In the genomic region with DNA sequence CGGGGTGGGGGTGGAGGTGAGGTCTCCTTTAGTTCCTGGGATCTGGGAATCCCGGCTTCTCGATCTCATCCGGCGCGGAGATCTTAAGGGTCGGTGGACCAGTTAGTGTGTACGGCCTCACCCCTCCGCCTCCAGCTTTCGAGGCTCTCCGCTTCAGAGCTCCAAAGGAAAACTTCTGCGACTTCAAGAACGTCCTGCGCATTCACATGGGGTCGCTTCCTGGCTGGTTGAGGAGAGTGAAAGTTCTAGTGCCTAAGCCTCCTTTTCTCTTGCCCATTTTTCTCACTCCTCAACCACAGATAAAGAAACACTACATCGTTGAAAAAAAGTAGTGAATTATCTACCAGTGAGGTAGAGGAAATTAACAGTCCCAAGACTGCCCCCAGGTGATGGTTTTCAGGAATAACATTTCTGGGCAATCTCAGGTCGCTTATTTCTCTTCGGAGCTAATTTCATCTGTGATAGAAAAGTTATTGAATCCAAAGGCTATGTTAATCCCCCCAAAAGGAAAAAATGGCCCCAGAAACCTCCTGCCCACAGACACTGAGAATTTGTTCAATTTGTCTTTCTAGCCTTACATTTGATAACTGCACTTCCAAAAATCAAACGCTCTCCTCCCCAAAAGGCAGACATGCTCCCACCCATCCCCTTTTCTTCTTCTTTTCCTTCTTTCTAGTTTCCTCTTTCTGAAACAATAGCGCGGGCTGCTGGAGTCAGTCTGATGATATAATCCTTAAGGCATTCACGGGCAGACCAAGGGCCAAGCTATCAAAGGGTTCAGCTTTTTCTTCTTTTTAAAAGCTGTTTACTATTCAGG, we compare ENCODE assay signal across 8 cellular contexts. TPM values are rescaled to one million over a fixed set of nuclear protein-coding genes. Genes with fewer than 3 reads are reported as not detected.
A peak's percentile ranks its signal among the peaks of the same experiment; 100 is the strongest.
DNase-seq lines count a peak whose midpoint lies in the region; ATAC-seq, FAIRE-seq and TF ChIP-seq lines count a peak whose summit lies in the region.

No MANE protein-coding gene starts in this region.

- no peak overlapping the region for H3K14ac ChIP-seq in H1 (ENCODE audit: insufficient read length)

- no peak for TF ChIP-seq POLR2A in H1 (IDR thresholded peaks at IDR 0.05; ENCODE audit: control extremely low read depth in 1 of 2, low read depth in 2 of 2, low read length in 2 of 2)

- POLR2A ChIA-PET in H1 (lab: Charles Lee; ENCODE audit: partially characterized antibody): interaction anchor here (0.7 to 0.9 kb wide), 3 partner anchors 23 to 49 kb away, joined by 3 to 4 read pairs (median 3); no protein-coding TSS in a partner anchor

- H4K20me1 ChIP-seq in H1 (replicated peaks in 1 of 2; ENCODE audit: control insufficient read depth in 1 of 2, insufficient read depth in 2 of 2, low read length in 2 of 2): peaks cover 0 to 7% of the 10 kb centered on the region in 2 experiments

- H3K27me3 Mint-ChIP-seq in CD14-positive monocyte (ENCODE audit: low read depth in 3 of 3): peaks cover 64 to 83% (median 76%) of the 10 kb centered on the region in 3 donors
- peaks cover 95% of the 10 kb centered on the region for H3K27me3 Mint-ChIP-seq in mesothelial cell of epicardium (ENCODE audit: low read depth)

- peak overlapping the region; percentile 59 to 89 for H3K4me3 Mint-ChIP-seq in CD14-positive monocyte
- H3K4me3 Mint-ChIP-seq in mesothelial cell of epicardium: peak overlapping the region; percentile 36

- no peak overlapping the region for H2BK120ac ChIP-seq in H1 (replicated peaks; ENCODE audit: low read depth, low read length)

- H3K27ac Mint-ChIP-seq in CD14-positive monocyte: no peak overlapping the region
- peak overlapping the region; percentile 31 for H3K27ac Mint-ChIP-seq in mesothelial cell of epicardium

- no peak for TF ChIP-seq EP300 in H1 (IDR thresholded peaks at IDR 0.05; ENCODE audit: borderline replicate concordance in 1 of 2, low read depth in 2 of 2, low read length in 2 of 2)

- H3K4me1 Mint-ChIP-seq in CD14-positive monocyte: peaks cover 14% of the 10 kb centered on the region
- peaks cover 13% of the 10 kb centered on the region for H3K4me1 Mint-ChIP-seq in mesothelial cell of epicardium

- no peak overlapping the region for H2AK5ac ChIP-seq in H1 (ENCODE audit: low read depth, low read length)

- peak; percentile 65 for ATAC-seq in GM18858 (IDR thresholded peaks at IDR 0.05; ENCODE audit: unreplicated experiment)
- ATAC-seq in HG03135 (IDR thresholded peaks at IDR 0.05; ENCODE audit: unreplicated experiment): no peak

- no peaks in the 10 kb centered on the region for H3K79me2 ChIP-seq in H1 (ENCODE audit: control insufficient read depth in 1 of 2, insufficient read depth in 2 of 2, low read length in 2 of 2)

- H4K8ac ChIP-seq in H1 (ENCODE audit: extremely low read depth, insufficient read depth, low read length): no peak overlapping the region

- intact Hi-C loops in CD14-positive monocyte (cut with micrococcal nuclease): no loop called here

- H3K27ac ChIP-seq in SJCRH30: peak overlapping the region; percentile 76
- no peak overlapping the region for H3K27ac ChIP-seq in H1 (ENCODE audit: low read depth, low read length)
- no peak overlapping the region for H3K27ac ChIP-seq in urinary bladder (ENCODE audit: low read depth)

- H3K4me1 ChIP-seq in SJCRH30 (peaks cover 11% of the 10 kb centered on the region), H1 (replicated peaks in 1 of 4; ENCODE audit: control insufficient read depth in 3 of 4, insufficient read depth in 4 of 4, low read length in 3 of 4) (peaks cover 0 to 16% (median 9%) of the 10 kb centered on the region in 4 experiments; a peak in 6 of 7 replicates), urinary bladder (ENCODE audit: insufficient read depth) (peaks cover 5% of the 10 kb centered on the region)

- H2BK5ac ChIP-seq in H1 (ENCODE audit: low read depth, low read length): no peak overlapping the region

- peak overlapping the region; percentile 53 to 82 for H3K4me2 ChIP-seq in H1 (ENCODE audit: insufficient read depth in 1 of 2, low read depth in 2 of 2, low read length in 2 of 2)

- H3K9me3 Mint-ChIP-seq in CD14-positive monocyte (peaks cover 0 to 25% (median 14%) of the 10 kb centered on the region in 7 donors), mesothelial cell of epicardium (no peaks in the 10 kb centered on the region)

- peaks cover 2% of the 10 kb centered on the region; the same call in 1 of the 2 replicates for H3K23me2 ChIP-seq in H1 (ENCODE audit: low read depth, low read length)

- H3K23ac ChIP-seq in H1 (ENCODE audit: insufficient read length): no peak overlapping the region

- H3K56ac ChIP-seq in H1 (replicated peaks; ENCODE audit: insufficient read length, low read depth, low read length): no peak overlapping the region

- H4K91ac ChIP-seq in H1 (replicated peaks; ENCODE audit: insufficient read length, low read length): no peak overlapping the region

- no peak overlapping the region for H2BK15ac ChIP-seq in H1 (ENCODE audit: low read length)

- 6% methylated on average over 22 of the region's 22 CpGs; no CpG with 5 or more reads in 1 of the 2 experiments for WGBS in H1 (ENCODE audit: extremely low coverage in 1 of 2, insufficient coverage in 1 of 2, insufficient read length in 1 of 2, insufficient replicate concordance in 2 of 2, low coverage in 1 of 2, low lambda C conversion rate in 2 of 2, missing lambda C conversion rate in 1 of 2), 2 experiments
- 4% methylated on average over 22 of the region's 22 CpGs for WGBS in urinary bladder

- H3K9me3 ChIP-seq in SJCRH30 (replicated peaks): no peaks in the 10 kb centered on the region
- no peaks in the 10 kb centered on the region for H3K9me3 ChIP-seq in H1 (ENCODE audit: insufficient read depth in 2 of 2, low read depth in 1 of 2, low read length in 1 of 2)

- CTCF ChIA-PET in H1 (lab: Charles Lee; ENCODE audit: partially characterized antibody): interaction anchor here (0.6 to 3.2 kb wide), 49 partner anchors 8 to 991 kb away, joined by 3 to 24 read pairs (median 4); a partner anchor contains a TSS

- H3K4me3 ChIP-seq in SJCRH30 (peak overlapping the region; percentile 40), H1 (ENCODE audit: extremely low read depth in 1 of 4, insufficient read depth in 2 of 4, low read depth in 3 of 4, low read length in 4 of 4) (peak overlapping the region; percentile 10 to 57 (median 25); a peak in 6 of 8 replicates), urinary bladder (ENCODE audit: low read depth, low read length) (peak overlapping the region; percentile 33)

- TF ChIP-seq RAD21 in H1 (IDR thresholded peaks at IDR 0.05 in 1 of 2, conservative IDR thresholded peaks at IDR 0.05 in 1 of 2; ENCODE audit: low read depth in 2 of 2, low read length in 2 of 2): peak; percentile 72 to 74

- no peak overlapping the region for H2BK12ac ChIP-seq in H1 (ENCODE audit: low read depth, low read length)

- H2AFZ ChIP-seq in H1 (ENCODE audit: low read length): no peak overlapping the region

- peak overlapping the region; percentile 21; the same call in 1 of the 2 replicates for H3K18ac ChIP-seq in H1 (ENCODE audit: extremely low read depth, low read length)

- H3K4ac ChIP-seq in H1 (replicated peaks; ENCODE audit: insufficient read length, low read depth, low read length): no peak overlapping the region

- H4K5ac ChIP-seq in H1 (ENCODE audit: insufficient read length, low read depth, low read length): no peak overlapping the region

- H3K36me3 Mint-ChIP-seq in CD14-positive monocyte (peaks cover 5% of the 10 kb centered on the region in 2 donors), mesothelial cell of epicardium (no peaks in the 10 kb centered on the region)

- TF ChIP-seq CTCF in CD14-positive monocyte (IDR thresholded peaks at IDR 0.05) (peak; percentile 51), H1 (IDR thresholded peaks at IDR 0.05; ENCODE audit: control extremely low read depth in 1 of 3, insufficient read depth in 1 of 3, low read depth in 1 of 3, low read length in 3 of 3) (peak in 2 of 3 experiments; percentile 24 to 67; a peak in 2 of 4 replicates), mesothelial cell of epicardium (IDR thresholded peaks at IDR 0.05; ENCODE audit: unreplicated experiment) (peak; percentile 57)

- peak overlapping the region; percentile 76; the same call in 1 of the 2 replicates for H2BK20ac ChIP-seq in H1 (ENCODE audit: low read length)

- no peaks in the 10 kb centered on the region for H3K79me1 ChIP-seq in H1 (ENCODE audit: low read depth, low read length)

- H3K27me3 ChIP-seq in SJCRH30: no peaks in the 10 kb centered on the region
- H3K27me3 ChIP-seq in H1 (replicated peaks in 1 of 4; ENCODE audit: control insufficient read depth in 3 of 4, extremely low read depth in 1 of 4, insufficient read depth in 3 of 4, low read length in 3 of 4): peaks cover 47 to 61% (median 54%) of the 10 kb centered on the region in 4 experiments

- FAIRE-seq in H1 (lab: Jason Lieb, UNC): peak; percentile 68

- DNase-seq in CD14-positive monocyte (ENCODE audit: low spot score): no peak
- peak; percentile 61 for DNase-seq in HuH-7.5 (ENCODE audit: low spot score)
- DNase-seq in SJCRH30: peak; percentile 67 to 88
- DNase-seq in H1 (ENCODE audit: low read depth in 1 of 2, low spot score in 2 of 2): peak in 1 of 2 experiments; percentile 63
- no peak for DNase-seq in mesothelial cell of epicardium (ENCODE audit: low spot score in 2 of 2, unreplicated experiment in 2 of 2)

- H3K36me3 ChIP-seq in SJCRH30: no peaks in the 10 kb centered on the region
- peaks cover 0 to 5% (median 0%) of the 10 kb centered on the region in 4 experiments; a peak in 1 of 8 replicates for H3K36me3 ChIP-seq in H1 (ENCODE audit: control insufficient read depth in 2 of 4, insufficient read depth in 4 of 4, low read length in 3 of 4)
- no peaks in the 10 kb centered on the region for H3K36me3 ChIP-seq in urinary bladder (ENCODE audit: insufficient read depth)

- H3K9ac ChIP-seq in H1 (replicated peaks in 1 of 4; ENCODE audit: extremely low read depth in 1 of 4, low read depth in 3 of 4, low read length in 3 of 4): no peak overlapping the region

TF ChIP-seq in H1, 55 proteins besides CTCF, POLR2A, EP300 and RAD21:
- TF ChIP-seq PHF8 (conservative IDR thresholded peaks at IDR 0.05; ENCODE audit: low read depth, low read length) (no peak), KDM4A (IDR thresholded peaks at IDR 0.05; ENCODE audit: low read depth, low read length, severe bottlenecking) (peak; percentile 19)

RNA-seq across cellular contexts. Expression of a gene that starts 20.5 kb away (rescaled TPM):
- polyA plus RNA-seq in CD14-positive monocyte: not detected
- total RNA-seq in SJCRH30 (2014; rRNA removed; shearing (Covaris generic)): 58.0 and 63.1 TPM in 2 replicates
- 0.24 and 0.42 TPM in 2 replicates for total RNA-seq in H1 (2021; fragmentation: NEBNext Ultra II Directional; extraction: Animal tissue kit (Norgen Biotek cat#: 25700))
- 0.09 and 0.14 TPM in 2 replicates for polyA plus RNA-seq in H1 (2011; rRNA removed)
- polyA plus RNA-seq in H1 (2011; cell fraction: cytosol; rRNA removed): 0.14 TPM
- 0.19 TPM for polyA plus RNA-seq in H1 (2011; cell fraction: nucleus; rRNA removed)
- polyA plus RNA-seq in H1 (2012, experiment 1 of 2): 0.04 to 0.13 TPM (median 0.10 TPM) in 3 of 4 replicates, not detected in the other
- polyA plus RNA-seq in H1 (2012, experiment 2 of 2): not detected
- 0.12 TPM for polyA plus RNA-seq in H1 (2013, experiment 1 of 2)
- polyA plus RNA-seq in H1 (2013, experiment 2 of 2): 0.11 TPM
- polyA minus RNA-seq in H1 (2011; rRNA and poly(A)+ RNA removed): 0.22 and 0.35 TPM in 2 replicates
- polyA minus RNA-seq in H1 (2011; cell fraction: cytosol; rRNA and poly(A)+ RNA removed): not detected
- polyA minus RNA-seq in H1 (2011; cell fraction: nucleus; rRNA and poly(A)+ RNA removed): 0.40 TPM
- total RNA-seq in mesothelial cell of epicardium: 0.09 TPM in 1 of 3 replicates, not detected in the others
- 5.2 TPM for total RNA-seq in urinary bladder
- 0.38 TPM for polyA plus RNA-seq in urinary bladder

Comparison
In these comparisons a context has a peak if more than half of its experiments do, and no peak if none do; other contexts are left out.
1. DNase-seq: peak in HuH-7.5 (single experiment) and SJCRH30 (2 of 2); none in CD14-positive monocyte (single experiment) and mesothelial cell of epicardium (0 of 2).
2. Peak in every context shown above with its lines, with median percentiles within 50 percentile points of each other: CTCF ChIP-seq and H3K4me3 ChIP-seq.